Comparison of ENCODE assay signal across 21 cellular contexts in the genomic region with DNA sequence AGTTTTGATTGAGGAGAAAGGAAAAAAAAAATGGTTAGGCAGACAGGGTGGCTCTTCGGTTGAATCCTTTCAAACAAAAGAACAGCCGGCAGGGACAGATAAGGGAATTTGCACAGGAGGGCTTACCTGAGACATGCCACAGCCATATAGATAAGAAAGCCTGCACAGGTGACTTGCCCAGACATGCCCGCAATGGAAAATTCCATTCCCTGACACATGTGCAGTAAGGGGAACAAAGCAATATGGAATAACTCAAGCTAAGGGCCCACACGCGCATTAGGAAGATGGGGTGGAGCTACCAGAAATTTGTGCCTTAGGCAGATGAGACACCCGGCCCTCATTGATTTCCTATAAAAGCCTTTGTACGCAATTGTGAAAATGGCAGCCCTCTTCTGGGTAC.
DNase-seq lines count a peak whose midpoint lies in the region; ATAC-seq, FAIRE-seq and TF ChIP-seq lines count a peak whose summit lies in the region.
"Had no signal": no experiment of that assay in that cellular context is flagged by ENCODE, and none has a peak within 500 bp of the region (broad histone marks: within the 10 kb centered on the region; RNA-seq: fewer than 3 reads in every experiment).

No MANE protein-coding gene starts in this region.

- POLR2A ChIA-PET in A549 (lab: Yijun Ruan, JAX), result no interaction called here

- no peak overlapping the region for H3K4me3 Mint-ChIP-seq in astrocyte (ENCODE audit: unreplicated experiment)
- H3K4me3 Mint-ChIP-seq: activated T-cell treated with anti-CD3 and anti-CD28 coated beads, Interleukin-2, amount 50 U/mL, for 72 hours; CD4-positive, CD25-positive, alpha-beta regulatory T cell; central memory CD8-positive, alpha-beta T cell had no signal

- no peak overlapping the region for H3K4me3 ChIP-seq in A549
- H3K4me3 ChIP-seq in astrocyte (ENCODE audit: insufficient read depth, low read depth, low read length), result no peak overlapping the region
- H3K4me3 ChIP-seq: dorsolateral prefrontal cortex, sigmoid colon had no signal

- H3K9me3 Mint-ChIP-seq in astrocyte (ENCODE audit: unreplicated experiment), result peaks cover 15% of the 10 kb centered on the region

- no peak for TF ChIP-seq POLR2A in A549 (IDR thresholded peaks at IDR 0.05; ENCODE audit: low read length)

- TF ChIP-seq RAD21 in A549 (conservative IDR thresholded peaks at IDR 0.05 in 1 of 2, IDR thresholded peaks at IDR 0.05 in 1 of 2), result no peak

- no peaks in the 10 kb centered on the region for H4K20me1 ChIP-seq in astrocyte (ENCODE audit: insufficient read depth, low read length)

- CTCF ChIA-PET in A549 (lab: Yijun Ruan, JAX), result interaction anchor here (1.2 kb wide), 1 partner anchor 9 kb away, joined by 3 read pairs; no protein-coding TSS in a partner anchor

- H3K4me1 Mint-ChIP-seq in astrocyte (ENCODE audit: low read depth, unreplicated experiment), result peaks cover 18% of the 10 kb centered on the region
- H3K4me1 Mint-ChIP-seq: CD4-positive, CD25-positive, alpha-beta regulatory T cell; central memory CD8-positive, alpha-beta T cell had no signal

- peaks cover 7% of the 10 kb centered on the region for H3K36me3 Mint-ChIP-seq in astrocyte (ENCODE audit: low read depth, unreplicated experiment)

- H3K27me3 ChIP-seq in astrocyte (ENCODE audit: insufficient read depth, low read length), result no peaks in the 10 kb centered on the region
- H3K27me3 ChIP-seq: dorsolateral prefrontal cortex, sigmoid colon had no signal

- no peak for ATAC-seq in A549
- ATAC-seq in HG02981 (IDR thresholded peaks at IDR 0.05; ENCODE audit: unreplicated experiment), result no peak
- ATAC-seq: activated CD4-positive, CD25-positive, alpha-beta regulatory T cell treated with anti-CD3 and anti-CD28 coated beads, Interleukin-2, amount 50 U/mL, for 24 hours; activated T-cell treated with anti-CD3 and anti-CD28 coated beads, Interleukin-2, amount 50 U/mL, for 72 hours had no signal

- WGBS in A549 (ENCODE audit: missing lambda C conversion rate), result 89% methylated on average over 7 of the region's 7 CpGs

- FAIRE-seq in A549 (lab: Jason Lieb, UNC), result no peak
- no peak for FAIRE-seq in astrocyte (lab: Jason Lieb, UNC)

- H3K9me3 ChIP-seq in A549 (no peaks in the 10 kb centered on the region), astrocyte (ENCODE audit: insufficient read depth, low read depth, low read length) (no peaks in the 10 kb centered on the region)
- H3K9me3 ChIP-seq: sigmoid colon had no signal

- H3K4me2 ChIP-seq in A549, result no peak overlapping the region
- peak overlapping the region; percentile 28 for H3K4me2 ChIP-seq in astrocyte (ENCODE audit: low read length)

- no peaks in the 10 kb centered on the region for H3K79me2 ChIP-seq in astrocyte (ENCODE audit: insufficient read depth, low read length)

- H3K4me1 ChIP-seq in A549, result no peaks in the 10 kb centered on the region
- peaks cover 3% of the 10 kb centered on the region for H3K4me1 ChIP-seq in astrocyte (ENCODE audit: insufficient read depth, low read length)
- H3K4me1 ChIP-seq: sigmoid colon had no signal

- no peak for DNase-seq in A549 (ENCODE audit: low read depth in 1 of 2, low spot score in 1 of 2)
- DNase-seq in EH (ENCODE audit: low read depth), result peak; percentile 2
- DNase-seq in astrocyte (ENCODE audit: low read depth), result no peak
- DNase-seq in kidney tubule cell (ENCODE audit: low spot score), result peak; percentile 7
- DNase-seq in stimulated activated CD4-positive, alpha-beta T cell treated with anti-CD3 and anti-CD28 coated beads, Interleukin-15, amount 100 ng/mL, for 24 hours, result no peak
- DNase-seq in DMS153 (lab: John Stamatoyannopoulos, UW), result no peak
- DNase-seq: activated CD8-positive, alpha-beta memory T cell treated with anti-CD3 and anti-CD28 coated beads for 24 hours; activated naive CD4-positive, alpha-beta T cell treated with anti-CD3 and anti-CD28 coated beads, Interleukin-2, amount 50 U/mL, for 16 hours; activated T-cell treated with anti-CD3 and anti-CD28 coated beads, Interleukin-2, amount 50 U/mL, for 72 hours; aorta; CD4-positive, CD25-positive, alpha-beta regulatory T cell; dorsolateral prefrontal cortex; foreskin melanocyte; GDM1; hippocampal formation; Right ventricle myocardium superior; sigmoid colon; substantia nigra had no signal

- TF ChIP-seq EP300 in A549 (IDR thresholded peaks at IDR 0.05), result no peak

- H3K36me3 ChIP-seq in astrocyte (ENCODE audit: insufficient read depth, low read length), result no peaks in the 10 kb centered on the region
- H3K36me3 ChIP-seq: sigmoid colon had no signal

- no peak overlapping the region for H2AFZ ChIP-seq in astrocyte (ENCODE audit: low read depth, low read length)

- H3K27ac ChIP-seq in A549 (peak overlapping the region; percentile 28 to 37; a peak in 3 of 6 replicates), astrocyte (ENCODE audit: low read depth, low read length) (no peak overlapping the region)
- H3K27ac ChIP-seq: dorsolateral prefrontal cortex, sigmoid colon had no signal

- TF ChIP-seq CTCF in A549 (IDR thresholded peaks at IDR 0.05) (no peak), astrocyte (IDR thresholded peaks at IDR 0.05; ENCODE audit: insufficient read depth, low read depth, low read length) (no peak)

- H3K27ac Mint-ChIP-seq in astrocyte (ENCODE audit: unreplicated experiment), result peak overlapping the region; percentile 91
- H3K27ac Mint-ChIP-seq: activated T-cell treated with anti-CD3 and anti-CD28 coated beads, Interleukin-2, amount 50 U/mL, for 72 hours; CD4-positive, CD25-positive, alpha-beta regulatory T cell had no signal

- peaks cover 2% of the 10 kb centered on the region for H3K27me3 Mint-ChIP-seq in astrocyte (ENCODE audit: low read depth, unreplicated experiment)

- no peak overlapping the region for H3K9ac ChIP-seq in astrocyte (ENCODE audit: low read length)

TF ChIP-seq in A549, 52 proteins besides CTCF, POLR2A, EP300 and RAD21:
- no peak for TF ChIP-seq RNF2 (IDR thresholded peaks at IDR 0.05; ENCODE audit: borderline replicate concordance, low read depth)

Comparison
In these comparisons a context has a peak if more than half of its experiments do, and no peak if none do; other contexts are left out.
1. DNase-seq: peak in EH (single experiment) and kidney tubule cell (single experiment); none in A549 (0 of 2), astrocyte (single experiment), stimulated activated CD4-positive, alpha-beta T cell treated with anti-CD3 and anti-CD28 coated beads, Interleukin-15, amount 100 ng/mL, for 24 hours (single experiment) and DMS153 (single experiment).